8 cellular contexts compared by ENCODE assay signal in genomic region chr2:226031962-226032441, GRCh38.
DNase-seq lines count a peak whose midpoint lies in the region; ATAC-seq and TF ChIP-seq lines count a peak whose summit lies in the region.

No MANE protein-coding gene starts in this region.

- H3K27me3 Mint-ChIP-seq in activated CD4-positive, alpha-beta T cell treated with anti-CD3 and anti-CD28 coated beads for 36 hours: peaks cover 47% of the 10 kb centered on the region

- intact Hi-C loops in activated CD4-positive, alpha-beta T cell treated with anti-CD3 and anti-CD28 coated beads for 36 hours (cut with DNase I, micrococcal nuclease): loop anchor here (5.0 to 10.0 kb wide), 2 partner anchors 760 to 773 kb away; no protein-coding TSS in a partner anchor

- TF ChIP-seq EP300 in suprapubic skin (IDR thresholded peaks at IDR 0.05): no peak

- no peak for DNase-seq in activated CD4-positive, alpha-beta T cell treated with anti-CD3 and anti-CD28 coated beads for 36 hours
- DNase-seq in activated CD4-positive, alpha-beta T cell treated with anti-CD3 and anti-CD28 coated beads, Interleukin-2, amount 50 U/mL, for 48 hours: no peak
- peak; percentile 41 for DNase-seq in astrocyte of the spinal cord (ENCODE audit: low read depth, low spot score)
- DNase-seq in iris pigment epithelial cell (ENCODE audit: low read depth): peak; percentile 20
- no peak for DNase-seq in suprapubic skin (ENCODE audit: low spot score in 2 of 2)
- no peak for DNase-seq in T1000 (lab: John Stamatoyannopoulos, UW)

- H3K4me1 Mint-ChIP-seq in activated CD4-positive, alpha-beta T cell treated with anti-CD3 and anti-CD28 coated beads for 36 hours: peaks cover 25% of the 10 kb centered on the region

- peak overlapping the region; percentile 64 for H3K4me3 Mint-ChIP-seq in activated CD4-positive, alpha-beta T cell treated with anti-CD3 and anti-CD28 coated beads for 36 hours

- H3K4me1 ChIP-seq in suprapubic skin: peaks cover 16% of the 10 kb centered on the region

- WGBS in suprapubic skin: 37% methylated on average over 2 of the region's 2 CpGs

- TF ChIP-seq CTCF in astrocyte of the spinal cord (IDR thresholded peaks at IDR 0.05; ENCODE audit: low read depth, low read length): no peak
- no peak for TF ChIP-seq CTCF in suprapubic skin (IDR thresholded peaks at IDR 0.05)

- no peaks in the 10 kb centered on the region for H3K36me3 Mint-ChIP-seq in activated CD4-positive, alpha-beta T cell treated with anti-CD3 and anti-CD28 coated beads for 36 hours (ENCODE audit: low read depth)

- no peak for ATAC-seq in activated CD4-positive, alpha-beta T cell treated with anti-CD3 and anti-CD28 coated beads for 36 hours
- ATAC-seq in GM21528 (IDR thresholded peaks at IDR 0.05; ENCODE audit: low FRiP score, unreplicated experiment) (no peak), HG02884 (IDR thresholded peaks at IDR 0.05; ENCODE audit: unreplicated experiment) (no peak)

- POLR2A ChIA-PET in activated CD4-positive, alpha-beta T cell treated with anti-CD3 and anti-CD28 coated beads for 36 hours (lab: Charles Lee): no interaction called here

- no peaks in the 10 kb centered on the region for H3K36me3 ChIP-seq in suprapubic skin

- H3K9me3 Mint-ChIP-seq in activated CD4-positive, alpha-beta T cell treated with anti-CD3 and anti-CD28 coated beads for 36 hours (ENCODE audit: low read depth): peaks cover under 1% of the 10 kb centered on the region

- CTCF ChIA-PET in activated CD4-positive, alpha-beta T cell treated with anti-CD3 and anti-CD28 coated beads for 36 hours (lab: Charles Lee): no interaction called here

- H3K27ac ChIP-seq in suprapubic skin: no peak overlapping the region

- TF ChIP-seq POLR2A in suprapubic skin (IDR thresholded peaks at IDR 0.05): no peak

- no peaks in the 10 kb centered on the region for H3K9me3 ChIP-seq in suprapubic skin

- in situ Hi-C loops in astrocyte of the spinal cord (cut with HindIII; ENCODE audit: low sequenced_read_pairs): no loop called here

- H3K27ac Mint-ChIP-seq in activated CD4-positive, alpha-beta T cell treated with anti-CD3 and anti-CD28 coated beads for 36 hours: no peak overlapping the region

- H3K27me3 ChIP-seq in suprapubic skin: no peaks in the 10 kb centered on the region

- peak overlapping the region; percentile 49 for H3K4me3 ChIP-seq in astrocyte of the spinal cord (ENCODE audit: low read depth, low read length)
- H3K4me3 ChIP-seq in suprapubic skin: peak overlapping the region; percentile 48

Comparison
In these comparisons a context has a peak if more than half of its experiments do, and no peak if none do; other contexts are left out.
1. DNase-seq: peak in astrocyte of the spinal cord (single experiment) and iris pigment epithelial cell (single experiment); none in activated CD4-positive, alpha-beta T cell treated with anti-CD3 and anti-CD28 coated beads for 36 hours (single experiment), activated CD4-positive, alpha-beta T cell treated with anti-CD3 and anti-CD28 coated beads, Interleukin-2, amount 50 U/mL, for 48 hours (0 of 2), suprapubic skin (0 of 2) and T1000 (single experiment).